Comparison of ENCODE assay signal across 1 cellular context in genomic region chrX:17769701-17770269, GRCh38.
TF ChIP-seq lines count a peak whose summit lies in the region.

No MANE protein-coding gene starts in this region.

TF ChIP-seq in HEK293, 187 proteins besides CTCF, POLR2A, EP300 and RAD21 (continued from another document):
- no peak for TF ChIP-seq ZNF544 (tag by site-specific recombination; IDR thresholded peaks at IDR 0.05)
- TF ChIP-seq ZNF335 (tag by site-specific recombination; conservative IDR thresholded peaks at IDR 0.05): no peak
- no peak for TF ChIP-seq KLF9 (tag by site-specific recombination; IDR thresholded peaks at IDR 0.05; ENCODE audit: low read depth)
- TF ChIP-seq ZNF623 (tag by site-specific recombination; IDR thresholded peaks at IDR 0.05): no peak
- TF ChIP-seq ZNF184 (tag by site-specific recombination; IDR thresholded peaks at IDR 0.05): no peak
- TF ChIP-seq EGR2 (tag by site-specific recombination; IDR thresholded peaks at IDR 0.05; ENCODE audit: low read depth): peak; percentile 66
- TF ChIP-seq ZFHX2 (tag by site-specific recombination; conservative IDR thresholded peaks at IDR 0.05): peak; percentile 52
- TF ChIP-seq ZNF146 (tag by site-specific recombination; IDR thresholded peaks at IDR 0.05): no peak
- no peak for TF ChIP-seq PATZ1 (tag by site-specific recombination; IDR thresholded peaks at IDR 0.05)
- TF ChIP-seq ZNF692 (tag by site-specific recombination; IDR thresholded peaks at IDR 0.05): no peak
- TF ChIP-seq PRDM6 (tag by site-specific recombination; IDR thresholded peaks at IDR 0.05): no peak
- no peak for TF ChIP-seq ZNF404 (tag by site-specific recombination; IDR thresholded peaks at IDR 0.05)
- TF ChIP-seq ELK4 (IDR thresholded peaks at IDR 0.05; ENCODE audit: borderline replicate concordance, low read depth, low read length): no peak
